Comparison of ENCODE assay signal across 28 cellular contexts in the genomic region with DNA sequence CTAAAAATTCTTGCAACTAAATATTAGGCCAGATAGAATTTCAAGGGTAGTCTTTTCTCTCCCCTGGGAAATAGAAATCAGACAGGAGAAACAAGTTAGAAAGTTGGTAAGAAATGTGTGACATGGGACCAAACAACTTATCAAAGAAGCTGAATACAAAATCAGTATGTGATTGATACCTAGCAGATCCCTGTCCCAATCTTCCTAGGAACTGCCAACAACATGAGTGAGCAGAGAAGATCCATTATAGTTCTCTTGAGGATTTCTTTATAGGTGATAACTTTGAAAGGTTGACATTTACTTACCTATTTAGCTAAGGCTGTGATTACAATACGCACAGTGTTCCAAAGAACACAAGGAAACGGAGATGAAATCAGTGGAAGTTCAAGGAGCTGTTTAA.
"Had no signal": no experiment of that assay in that cellular context is flagged by ENCODE, and none has a peak within 500 bp of the region (broad histone marks: within the 10 kb centered on the region; RNA-seq: fewer than 3 reads in every experiment).

No MANE protein-coding gene starts in this region.

- H3K9me3 ChIP-seq: suprapubic skin, testis, thoracic aorta, thyroid gland, tibial artery, transverse colon, upper lobe of left lung, upper lobe of right lung, uterus, vagina had no signal

- H3K27me3 Mint-ChIP-seq: stimulated activated memory B cell treated with anti-CD40 and anti-IgM and Interleukin-4, amounts not matched to agents 10 μg/mL and 1 μg/mL and 100 μg/mL, for 72 hours; stimulated activated naive B cell treated with anti-CD40 and anti-IgM and Interleukin-4, amounts not matched to agents 10 μg/mL and 1 μg/mL and 100 μg/mL, for 72 hours; stimulated activated naive CD8-positive, alpha-beta T cell treated with anti-CD3 and anti-CD28 coated beads, Interleukin-15, amount 100 ng/mL, for 72 hours; stimulated activated naive CD8-positive, alpha-beta T cell treated with anti-CD3 and anti-CD28 coated beads, Interleukin-15, Interleukin-2, amounts not matched to agents 100 ng/mL and 50 ng/mL, for 24 hours; type B pancreatic cell had no signal

- H3K4me3 Mint-ChIP-seq: stimulated activated effector memory CD8-positive, alpha-beta T cell treated with anti-CD3 and anti-CD28 coated beads, Interleukin-12 subunit alpha, Interleukin-12 subunit beta, amount 100 ng/mL, for 72 hours; stimulated activated memory B cell treated with anti-CD40 and anti-IgM and Interleukin-4, amounts not matched to agents 10 μg/mL and 1 μg/mL and 100 μg/mL, for 72 hours; stimulated activated naive B cell treated with anti-CD40 and anti-IgM and Interleukin-4, amounts not matched to agents 10 μg/mL and 1 μg/mL and 100 μg/mL, for 72 hours; stimulated activated naive CD8-positive, alpha-beta T cell treated with anti-CD3 and anti-CD28 coated beads, Interleukin-15, amount 100 ng/mL, for 72 hours; stimulated activated naive CD8-positive, alpha-beta T cell treated with anti-CD3 and anti-CD28 coated beads, Interleukin-15, Interleukin-2, amounts not matched to agents 100 ng/mL and 50 ng/mL, for 24 hours; type B pancreatic cell had no signal

- H3K9me3 Mint-ChIP-seq: stimulated activated naive B cell treated with anti-CD40 and anti-IgM and Interleukin-4, amounts not matched to agents 10 μg/mL and 1 μg/mL and 100 μg/mL, for 72 hours; type B pancreatic cell had no signal

- ATAC-seq: stimulated activated effector memory CD8-positive, alpha-beta T cell treated with anti-CD3 and anti-CD28 coated beads, Interleukin-12 subunit alpha, Interleukin-12 subunit beta, amount 100 ng/mL, for 72 hours; stimulated activated memory B cell treated with anti-CD40 and anti-IgM and Interleukin-4, amounts not matched to agents 10 μg/mL and 1 μg/mL and 100 μg/mL, for 72 hours; stimulated activated naive B cell treated with anti-CD40 and anti-IgM and Interleukin-4, amounts not matched to agents 10 μg/mL and 1 μg/mL and 100 μg/mL, for 72 hours; stimulated activated naive CD8-positive, alpha-beta T cell treated with anti-CD3 and anti-CD28 coated beads, Interleukin-15, amount 100 ng/mL, for 72 hours; stimulated activated naive CD8-positive, alpha-beta T cell treated with anti-CD3 and anti-CD28 coated beads, Interleukin-15, Interleukin-2, amounts not matched to agents 100 U/mL and 50 U/mL, for 24 hours; upper lobe of right lung had no signal

- H3K4me1 Mint-ChIP-seq: stimulated activated effector memory CD8-positive, alpha-beta T cell treated with anti-CD3 and anti-CD28 coated beads, Interleukin-12 subunit alpha, Interleukin-12 subunit beta, amount 100 ng/mL, for 72 hours; stimulated activated memory B cell treated with anti-CD40 and anti-IgM and Interleukin-4, amounts not matched to agents 10 μg/mL and 1 μg/mL and 100 μg/mL, for 72 hours; stimulated activated naive B cell treated with anti-CD40 and anti-IgM and Interleukin-4, amounts not matched to agents 10 μg/mL and 1 μg/mL and 100 μg/mL, for 72 hours; stimulated activated naive CD8-positive, alpha-beta T cell treated with anti-CD3 and anti-CD28 coated beads, Interleukin-15, amount 100 ng/mL, for 72 hours had no signal

- H3K36me3 ChIP-seq: stomach, suprapubic skin, thoracic aorta, thyroid gland, tibial artery, tibial nerve, transverse colon, upper lobe of left lung, upper lobe of right lung, uterus, vagina had no signal

- H3K27ac ChIP-seq: stomach, suprapubic skin, testis, thoracic aorta, thyroid gland, tibial artery, tibial nerve, transverse colon, upper lobe of left lung, upper lobe of right lung, uterus, vagina had no signal

- H3K27me3 ChIP-seq: stomach, suprapubic skin, testis, thyroid gland, tibial artery, tibial nerve, transverse colon, upper lobe of left lung, upper lobe of right lung, uterus, vagina had no signal

- H3K4me1 ChIP-seq: stomach, suprapubic skin, testis, thyroid gland, tibial artery, tibial nerve, transverse colon, upper lobe of left lung, upper lobe of right lung, uterus, vagina had no signal

- H3K27ac Mint-ChIP-seq: stimulated activated effector memory CD8-positive, alpha-beta T cell treated with anti-CD3 and anti-CD28 coated beads, Interleukin-12 subunit alpha, Interleukin-12 subunit beta, amount 100 ng/mL, for 72 hours; stimulated activated memory B cell treated with anti-CD40 and anti-IgM and Interleukin-4, amounts not matched to agents 10 μg/mL and 1 μg/mL and 100 μg/mL, for 72 hours; stimulated activated naive B cell treated with anti-CD40 and anti-IgM and Interleukin-4, amounts not matched to agents 10 μg/mL and 1 μg/mL and 100 μg/mL, for 72 hours; stimulated activated naive CD8-positive, alpha-beta T cell treated with anti-CD3 and anti-CD28 coated beads, Interleukin-15, amount 100 ng/mL, for 72 hours; stimulated activated naive CD8-positive, alpha-beta T cell treated with anti-CD3 and anti-CD28 coated beads, Interleukin-15, Interleukin-2, amounts not matched to agents 100 ng/mL and 50 ng/mL, for 24 hours; type B pancreatic cell had no signal

- H3K4me3 ChIP-seq: stomach, suprapubic skin, testis, thoracic aorta, thyroid gland, tibial artery, tibial nerve, transverse colon, upper lobe of left lung, upper lobe of right lung, uterus, vagina had no signal

- DNase-seq: stimulated activated CD4-positive, alpha-beta T cell treated with anti-CD3 and anti-CD28 coated beads, Interleukin-2, amount 100 ng/mL, for 48 hours; stimulated activated CD4-positive, alpha-beta T cell treated with anti-CD3 and anti-CD28 coated beads, Interleukin-4, amount 100 ng/mL, for 1 hour; stimulated activated CD4-positive, alpha-beta T cell treated with anti-CD3 and anti-CD28 coated beads, Interleukin-4, amount 100 ng/mL, for 24 hours; stimulated activated CD4-positive, alpha-beta T cell treated with anti-CD3 and anti-CD28 coated beads, Interleukin-4, amount 100 ng/mL, for 4 hours; stimulated activated CD8-positive, alpha-beta memory T cell treated with anti-CD3 and anti-CD28 coated beads, Interleukin-4, amount 100 ng/mL, for 48 hours; stimulated activated naive B cell treated with anti-CD40 and anti-IgM and Interleukin-4, amounts not matched to agents 10 μg/mL and 1 μg/mL and 100 μg/mL, for 72 hours; stimulated activated naive CD4-positive, alpha-beta T cell; stimulated activated naive CD4-positive, alpha-beta T cell treated with Interleukin-2 at 50 U/mL for 16 hours; stimulated activated naive CD8-positive, alpha-beta T cell treated with anti-CD3 and anti-CD28 coated beads, Interleukin-15, amount 100 ng/mL, for 72 hours; stimulated activated naive CD8-positive, alpha-beta T cell treated with anti-CD3 and anti-CD28 coated beads, Interleukin-15, Interleukin-2, amounts not matched to agents 100 U/mL and 50 U/mL, for 24 hours; stomach; substantia nigra; testis; thyroid gland; tibial artery; transverse colon; trophoblast cell; upper lobe of left lung; upper lobe of right lung; uterus had no signal

- H3K36me3 Mint-ChIP-seq: stimulated activated effector memory CD8-positive, alpha-beta T cell treated with anti-CD3 and anti-CD28 coated beads, Interleukin-12 subunit alpha, Interleukin-12 subunit beta, amount 100 ng/mL, for 72 hours; stimulated activated memory B cell treated with anti-CD40 and anti-IgM and Interleukin-4, amounts not matched to agents 10 μg/mL and 1 μg/mL and 100 μg/mL, for 72 hours; stimulated activated naive B cell treated with anti-CD40 and anti-IgM and Interleukin-4, amounts not matched to agents 10 μg/mL and 1 μg/mL and 100 μg/mL, for 72 hours; type B pancreatic cell had no signal
